10 cellular contexts compared by ENCODE assay signal in the genomic region with DNA sequence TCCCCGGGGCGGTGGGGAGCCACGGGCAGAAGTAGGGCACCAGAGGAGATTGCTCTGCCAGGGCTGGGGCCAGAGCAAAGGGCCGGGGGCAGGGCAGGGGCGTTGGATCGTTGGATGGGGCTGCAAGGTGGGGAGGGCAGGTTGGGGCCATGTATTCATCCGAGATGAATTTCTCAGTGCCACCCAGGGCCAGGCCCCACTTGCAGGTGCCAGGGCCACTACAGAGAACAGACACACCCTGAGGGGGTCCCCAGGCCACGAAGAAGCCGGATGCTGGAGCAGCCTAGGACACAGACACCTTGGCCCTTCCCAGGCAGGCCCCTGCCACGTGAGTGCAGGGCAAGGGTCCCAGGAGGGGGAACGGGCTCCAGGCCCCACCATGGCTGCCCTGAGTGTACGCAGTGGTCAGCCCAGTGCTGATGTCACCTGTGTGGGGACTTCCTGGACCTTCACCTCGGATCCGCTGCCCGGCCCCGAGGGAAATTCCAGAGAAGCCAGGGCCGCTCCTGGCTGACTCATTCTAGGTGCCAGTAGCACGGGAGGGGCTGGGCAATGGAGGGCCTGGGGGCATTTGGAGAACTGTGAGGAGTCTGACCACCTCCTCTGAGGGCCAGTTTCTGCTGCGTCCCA. TPM values are rescaled to one million over a fixed set of nuclear protein-coding genes. Genes with fewer than 3 reads are reported as not detected.
DNase-seq lines count a peak whose midpoint lies in the region; ATAC-seq and TF ChIP-seq lines count a peak whose summit lies in the region.
"Had no signal": no experiment of that assay in that cellular context is flagged by ENCODE, and none has a peak within 500 bp of the region (broad histone marks: within the 10 kb centered on the region; RNA-seq: fewer than 3 reads in every experiment).

No MANE protein-coding gene starts in this region.

- no peak overlapping the region for H2BK12ac ChIP-seq in neuronal stem cell (ENCODE audit: low read length)

- H2AK5ac ChIP-seq in neuronal stem cell (ENCODE audit: low read depth, low read length) = peak overlapping the region; percentile 52

- no peak for TF ChIP-seq CTCF in chondrocyte (IDR thresholded peaks at IDR 0.05)

- DNase-seq in ELR (ENCODE audit: low read depth) (peak; percentile 90), HT1080 (ENCODE audit: low read depth) (peak; percentile 60), chondrocyte (ENCODE audit: low spot score) (no peak), neuronal stem cell (ENCODE audit: low spot score) (no peak), MV-4-11 (lab: John Stamatoyannopoulos, UW) (no peak), NCI-H1694 treated with DMSO at 0.1 percent for 48 hours (lab: John Stamatoyannopoulos, UW) (no peak)
- DNase-seq in stimulated activated CD4-positive, alpha-beta T cell treated with anti-CD3 and anti-CD28 coated beads, Interleukin-2, amount 100 ng/mL, for 24 hours = no peak
- DNase-seq: activated naive CD4-positive, alpha-beta T cell treated with anti-CD3 and anti-CD28 coated beads for 36 hours had no signal

- H3K4me2 ChIP-seq in neuronal stem cell (ENCODE audit: insufficient read depth, low read length, poor library complexity, severe bottlenecking) = no peak overlapping the region

- H3K23ac ChIP-seq in neuronal stem cell (ENCODE audit: low read depth, low read length, poor library complexity) = no peak overlapping the region

- no peaks in the 10 kb centered on the region for H3K36me3 ChIP-seq in neuronal stem cell (replicated peaks in 1 of 2; ENCODE audit: control insufficient read depth in 2 of 2, insufficient read depth in 2 of 2, low read length in 2 of 2)

- H3K14ac ChIP-seq in neuronal stem cell (ENCODE audit: low read length) = no peak overlapping the region

- no peaks in the 10 kb centered on the region for H3K27me3 ChIP-seq in neuronal stem cell (ENCODE audit: control insufficient read depth in 3 of 3, insufficient read depth in 3 of 3, low read depth in 1 of 3, low read length in 3 of 3)

- H3K4me3 Mint-ChIP-seq in chondrocyte (ENCODE audit: unreplicated experiment) = no peak overlapping the region
- H3K4me3 Mint-ChIP-seq: activated naive CD4-positive, alpha-beta T cell treated with anti-CD3 and anti-CD28 coated beads for 36 hours; CD4-positive, alpha-beta memory T cell had no signal

- no peaks in the 10 kb centered on the region for H3K9me3 ChIP-seq in neuronal stem cell (replicated peaks in 1 of 2; ENCODE audit: control insufficient read depth in 2 of 2, insufficient read depth in 1 of 2, low read depth in 1 of 2, low read length in 2 of 2)

- no peak overlapping the region for H4K91ac ChIP-seq in neuronal stem cell (ENCODE audit: low read depth, low read length, poor library complexity)

- no CpG with 5 or more reads among the region's 19 CpGs for WGBS in neuronal stem cell (ENCODE audit: extremely low coverage in 2 of 2, insufficient read length in 2 of 2, insufficient replicate concordance in 1 of 2), 2 donors

- H3K18ac ChIP-seq in neuronal stem cell (ENCODE audit: low read length) = peak overlapping the region; percentile 44

- H3K4me1 ChIP-seq in neuronal stem cell (ENCODE audit: control insufficient read depth in 2 of 2, insufficient read depth in 1 of 2, low read depth in 1 of 2, low read length in 2 of 2) = peaks cover 3% of the 10 kb centered on the region in 2 donors

- no peak overlapping the region for H3K27ac ChIP-seq in neuronal stem cell (replicated peaks; ENCODE audit: low read length)

- H3K27me3 Mint-ChIP-seq in chondrocyte (ENCODE audit: low read depth) = no peaks in the 10 kb centered on the region
- H3K27me3 Mint-ChIP-seq: CD4-positive, alpha-beta memory T cell had no signal

- H2BK5ac ChIP-seq in neuronal stem cell (ENCODE audit: low read length) = peak overlapping the region; percentile 66

- H3K27ac Mint-ChIP-seq in chondrocyte (ENCODE audit: unreplicated experiment) = peak overlapping the region; percentile 36
- H3K27ac Mint-ChIP-seq: activated naive CD4-positive, alpha-beta T cell treated with anti-CD3 and anti-CD28 coated beads for 36 hours; CD4-positive, alpha-beta memory T cell had no signal

- H3K9ac ChIP-seq in neuronal stem cell (ENCODE audit: low read depth, low read length, poor library complexity) = no peak overlapping the region

- H3K9me3 Mint-ChIP-seq in chondrocyte (ENCODE audit: low read depth) = no peaks in the 10 kb centered on the region
- H3K9me3 Mint-ChIP-seq: activated naive CD4-positive, alpha-beta T cell treated with anti-CD3 and anti-CD28 coated beads for 36 hours; CD4-positive, alpha-beta memory T cell had no signal

- H3K4me3 ChIP-seq in neuronal stem cell (ENCODE audit: low read length in 2 of 2) = no peak overlapping the region

- no peak overlapping the region for H4K8ac ChIP-seq in neuronal stem cell (ENCODE audit: low read depth, low read length)

- H3K36me3 Mint-ChIP-seq in chondrocyte (ENCODE audit: low read depth) = no peaks in the 10 kb centered on the region
- H3K36me3 Mint-ChIP-seq: CD4-positive, alpha-beta memory T cell had no signal

- no peak overlapping the region for H2BK120ac ChIP-seq in neuronal stem cell (ENCODE audit: low read depth, low read length)

- H3K79me1 ChIP-seq in neuronal stem cell (ENCODE audit: low read depth, low read length) = peaks cover 2% of the 10 kb centered on the region

- peak overlapping the region; percentile 75 for H2BK15ac ChIP-seq in neuronal stem cell (ENCODE audit: low read length)

- H3K4me1 Mint-ChIP-seq in chondrocyte (ENCODE audit: low read depth) = peaks cover 11% of the 10 kb centered on the region

- no peak for ATAC-seq in HG03045 (IDR thresholded peaks at IDR 0.05; ENCODE audit: unreplicated experiment)

- H3K4ac ChIP-seq in neuronal stem cell (ENCODE audit: low read length) = no peak overlapping the region

- H2AFZ ChIP-seq in neuronal stem cell (ENCODE audit: low read length) = no peak overlapping the region

RNA-seq across cellular contexts. Expression of a gene that starts 9.6 kb away (rescaled TPM):
- 28.2 and 31.7 TPM in 2 replicates for total RNA-seq in HT1080 (2014; rRNA removed; shearing (Covaris generic))
- polyA plus RNA-seq in HT1080 (2015; cell fraction: cytosol; rRNA removed) = 30.4 and 31.5 TPM in 2 replicates
- 81.0 and 86.6 TPM in 2 replicates for polyA plus RNA-seq in HT1080 (2015; cell fraction: nucleus; rRNA removed)
- total RNA-seq in chondrocyte = 25.9 to 46.0 TPM (median 45.6 TPM) in 3 replicates
- polyA plus RNA-seq in neuronal stem cell (2013, experiment 1 of 2) = 13.3 TPM
- 13.9 TPM for polyA plus RNA-seq in neuronal stem cell (2013, experiment 2 of 2)

RNA-seq across cellular contexts. Expression of a gene that starts 21.9 kb away (rescaled TPM):
- 77.2 and 77.7 TPM in 2 replicates for total RNA-seq in HT1080 (2014; rRNA removed; shearing (Covaris generic))
- 33.3 and 38.4 TPM in 2 replicates for polyA plus RNA-seq in HT1080 (2015; cell fraction: cytosol; rRNA removed)
- polyA plus RNA-seq in HT1080 (2015; cell fraction: nucleus; rRNA removed) = 69.3 and 84.5 TPM in 2 replicates
- total RNA-seq in chondrocyte = 41.1 to 44.5 TPM (median 42.3 TPM) in 3 replicates
- 35.0 TPM for polyA plus RNA-seq in neuronal stem cell (2013, experiment 1 of 2)
- 34.0 TPM for polyA plus RNA-seq in neuronal stem cell (2013, experiment 2 of 2)

RNA-seq across cellular contexts. Expression of a gene that starts 54.1 kb away (rescaled TPM):
- 3.1 and 3.2 TPM in 2 replicates for total RNA-seq in HT1080 (2014; rRNA removed; shearing (Covaris generic))
- polyA plus RNA-seq in HT1080 (2015; cell fraction: cytosol; rRNA removed) = 5.9 and 6.6 TPM in 2 replicates
- 11.9 TPM in 2 replicates for polyA plus RNA-seq in HT1080 (2015; cell fraction: nucleus; rRNA removed)
- 4.8 to 9.0 TPM (median 7.6 TPM) in 3 replicates for total RNA-seq in chondrocyte
- 14.0 TPM for polyA plus RNA-seq in neuronal stem cell (2013, experiment 1 of 2)
- polyA plus RNA-seq in neuronal stem cell (2013, experiment 2 of 2) = 12.8 TPM
- total RNA-seq: CD4-positive, alpha-beta memory T cell had no signal
- polyA plus RNA-seq: CD4-positive, alpha-beta memory T cell had no signal

RNA-seq across cellular contexts. Expression of a gene that starts 57.9 kb away (rescaled TPM):
- 55.4 and 127 TPM in 2 replicates for total RNA-seq in HT1080 (2014; rRNA removed; shearing (Covaris generic))
- polyA plus RNA-seq in HT1080 (2015; cell fraction: cytosol; rRNA removed) = 369 and 385 TPM in 2 replicates
- polyA plus RNA-seq in HT1080 (2015; cell fraction: nucleus; rRNA removed) = 147 and 154 TPM in 2 replicates
- total RNA-seq in chondrocyte = 110 to 125 TPM (median 122 TPM) in 3 replicates
- polyA plus RNA-seq in neuronal stem cell (2013, experiment 1 of 2) = 106 TPM
- 101 TPM for polyA plus RNA-seq in neuronal stem cell (2013, experiment 2 of 2)

Comparison
In these comparisons a context has a peak if more than half of its experiments do, and no peak if none do; other contexts are left out.
1. DNase-seq: peak in ELR (single experiment) and HT1080 (single experiment); none in chondrocyte (single experiment), neuronal stem cell (single experiment), MV-4-11 (single experiment), NCI-H1694 treated with DMSO at 0.1 percent for 48 hours (single experiment) and stimulated activated CD4-positive, alpha-beta T cell treated with anti-CD3 and anti-CD28 coated beads, Interleukin-2, amount 100 ng/mL, for 24 hours (0 of 2).